ENCODE assay signal across 25 cellular contexts in genomic region chr19:51882518-51882917, GRCh38. TPM values are rescaled to one million over a fixed set of nuclear protein-coding genes. Genes with fewer than 3 reads are reported as not detected.
DNase-seq lines count a peak whose midpoint lies in the region; ATAC-seq, FAIRE-seq and TF ChIP-seq lines count a peak whose summit lies in the region.
"Had no signal": no experiment of that assay in that cellular context is flagged by ENCODE, and none has a peak within 500 bp of the region (broad histone marks: within the 10 kb centered on the region; RNA-seq: fewer than 3 reads in every experiment).

No MANE protein-coding gene starts in this region.

- H3K4me1 Mint-ChIP-seq in WTC11, result peaks cover 11% of the 10 kb centered on the region; the same call in 1 of the 2 replicates

- TF ChIP-seq EP300 in K562 (IDR thresholded peaks at IDR 0.05; ENCODE audit: low read length), result no peak

- FAIRE-seq in K562 (lab: Jason Lieb, UNC), result no peak
- FAIRE-seq: A204.1, GM12878, GM12892, GM18507 had no signal

- H3K27ac Mint-ChIP-seq in WTC11, result no peak overlapping the region
- H3K27ac Mint-ChIP-seq: CD14-positive monocyte; CD4-positive, alpha-beta memory T cell; CD4-positive, CD25-positive, alpha-beta regulatory T cell; CD8-positive, alpha-beta memory T cell had no signal

- ATAC-seq in WTC11 (no peak), K562 (no peak), HG03442 (IDR thresholded peaks at IDR 0.05; ENCODE audit: unreplicated experiment) (no peak), GM19467 (IDR thresholded peaks at IDR 0.05; ENCODE audit: unreplicated experiment) (no peak)
- ATAC-seq: GM12878 had no signal

- TF ChIP-seq RAD21 in K562 (CRISPR knock-in tag; conservative IDR thresholded peaks at IDR 0.05 in 1 of 2, IDR thresholded peaks at IDR 0.05 in 1 of 2), result no peak

- TF ChIP-seq POLR2A in K562 (conservative IDR thresholded peaks at IDR 0.05), result no peak

- peaks cover 44% of the 10 kb centered on the region for H3K9me3 Mint-ChIP-seq in WTC11

- H3K9me3 ChIP-seq in K562 (replicated peaks; ENCODE audit: control insufficient read depth, insufficient read depth, low read depth, low read length), result peaks cover 19% of the 10 kb centered on the region
- H3K9me3 ChIP-seq: BE2C had no signal

- no peaks in the 10 kb centered on the region for H4K20me1 ChIP-seq in K562 (replicated peaks; ENCODE audit: control insufficient read depth, insufficient read depth, low read length)
- H4K20me1 ChIP-seq: BLaER1 had no signal

- peaks cover 25% of the 10 kb centered on the region for H3K36me3 ChIP-seq in K562 (ENCODE audit: control insufficient read depth, insufficient read depth, low read length)

- in situ Hi-C loops in K562 (cut with MboI), result no loop called here

- H3K4me3 Mint-ChIP-seq in WTC11, result no peak overlapping the region
- H3K4me3 Mint-ChIP-seq: CD14-positive monocyte; CD4-positive, CD25-positive, alpha-beta regulatory T cell had no signal

- H3K4me3 ChIP-seq in K562, result no peak overlapping the region
- H3K4me3 ChIP-seq: BLaER1, GM12878 had no signal

- H3K36me3 Mint-ChIP-seq in WTC11, result peaks cover 94% of the 10 kb centered on the region

- H2AFZ ChIP-seq in K562 (ENCODE audit: low read depth, low read length), result no peak overlapping the region

- TF ChIP-seq CTCF in WTC11 (IDR thresholded peaks at IDR 0.05) (no peak), K562 (IDR thresholded peaks at IDR 0.05 in 2 of 3, conservative IDR thresholded peaks at IDR 0.05 in 1 of 3; ENCODE audit: insufficient read depth in 2 of 3, low read depth in 1 of 3, low read length in 3 of 3) (no peak)

- intact Hi-C loops in K562 (cut with micrococcal nuclease), result no loop called here

- POLR2A ChIA-PET in WTC11 (lab: Charles Lee) (no interaction called here), K562 (lab: Yijun Ruan, JAX) (no interaction called here)

- DNase-seq in WTC11 (ENCODE audit: low spot score) (no peak), K562 (ENCODE audit: extremely low read depth in 1 of 4, low spot score in 3 of 4) (no peak)
- DNase-seq: 8988T; ACHN; BE2C; C1 segment of cervical spinal cord; CD4-positive, alpha-beta memory T cell; CD4-positive, CD25-positive, alpha-beta regulatory T cell; CD8-positive, alpha-beta memory T cell; COR-L47; DMS 273 treated with DMSO at 0.1 percent for 48 hours; DMS153; DMS53; DMS79; DND-41; EL; GDM1 had no signal

- H3K27ac ChIP-seq in K562 (ENCODE audit: extremely low read depth, low read depth, low read length), result no peak overlapping the region
- H3K27ac ChIP-seq: BLaER1 had no signal

- H3K4me2 ChIP-seq in K562 (ENCODE audit: insufficient read depth, low read length), result no peak overlapping the region
- H3K4me2 ChIP-seq: BLaER1 had no signal

- 85% methylated on average over 3 of the region's 3 CpGs for WGBS in K562 (ENCODE audit: insufficient coverage, low coverage, missing lambda C conversion rate)

- H3K27me3 ChIP-seq in K562 (ENCODE audit: control insufficient read depth in 2 of 2, insufficient read depth in 2 of 2, low read length in 2 of 2), result no peaks in the 10 kb centered on the region
- H3K27me3 ChIP-seq: BE2C, BLaER1 had no signal

- H3K27me3 Mint-ChIP-seq in WTC11 (ENCODE audit: low read depth), result no peaks in the 10 kb centered on the region
- H3K27me3 Mint-ChIP-seq: CD4-positive, alpha-beta memory T cell; CD4-positive, CD25-positive, alpha-beta regulatory T cell; CD8-positive, alpha-beta memory T cell had no signal

- no peaks in the 10 kb centered on the region for H3K9me1 ChIP-seq in K562 (ENCODE audit: control insufficient read depth, insufficient read depth, low read length)

- CTCF ChIA-PET in WTC11 (lab: Charles Lee) (no interaction called here), K562 (lab: Yijun Ruan, JAX; ENCODE audit: low intra/inter-chr PET ratio) (interaction anchor here (0.6 kb wide), 1 partner anchor 15 kb away, joined by 4 read pairs; no protein-coding TSS in a partner anchor)

- no peaks in the 10 kb centered on the region; the same call in 2 of the 3 replicates for H3K79me2 ChIP-seq in K562 (ENCODE audit: control insufficient read depth, insufficient read depth, low read length)

- H3K4me1 ChIP-seq in K562 (replicated peaks in 1 of 2; ENCODE audit: control insufficient read depth in 2 of 2, insufficient read depth in 2 of 2, low read length in 2 of 2), result peaks cover 0 to 1% of the 10 kb centered on the region in 2 experiments; a peak in 1 of 5 replicates
- H3K4me1 ChIP-seq: BE2C, BLaER1 had no signal

- H3K9ac ChIP-seq in K562 (ENCODE audit: insufficient read depth in 1 of 2, low read depth in 2 of 2, low read length in 2 of 2), result no peak overlapping the region
- H3K9ac ChIP-seq: BLaER1 had no signal

- BruUV-seq in K562 (replicated peaks; lab: Mats Ljungman, UMichigan), result no TSS peak

RNA-seq across cellular contexts. Expression of gene ZNF577, which starts 5.2 kb away (rescaled TPM):
- 41.0 to 45.2 TPM (median 41.5 TPM) in 3 replicates for total RNA-seq in WTC11 (2021)
- total RNA-seq in K562 (2011; cell fraction: chromatin; rRNA removed; ENCODE audit: low replicate concordance), result 47.4 and 101 TPM in 2 replicates
- total RNA-seq in K562 (2011; cell fraction: nucleolus; rRNA removed), result 26.7 and 28.6 TPM in 2 replicates
- total RNA-seq in K562 (2011; cell fraction: nucleoplasm; rRNA removed), result 60.1 and 68.1 TPM in 2 replicates
- total RNA-seq in K562 (2014; rRNA removed), result 4.2 and 7.8 TPM in 2 replicates
- 8.9 and 9.9 TPM in 2 replicates for total RNA-seq in K562 (2014; rRNA removed; fragmentation: Illumina TruSeq; extraction: Trizol)
- 9.0 and 9.4 TPM in 2 replicates for total RNA-seq in K562 (2015; rRNA removed; fragmentation: Illumina TruSeq; extraction: Trizol)
- total RNA-seq in K562 (2021), result 5.6 and 6.4 TPM in 2 replicates
- polyA plus RNA-seq in K562 (2011; rRNA removed), result 11.2 and 12.7 TPM in 2 replicates
- polyA plus RNA-seq in K562 (2011; cell fraction: cytosol; rRNA removed), result 2.5 and 6.4 TPM in 2 replicates
- 38.5 and 43.0 TPM in 2 replicates for polyA plus RNA-seq in K562 (2011; cell fraction: nucleus; rRNA removed)
- polyA plus RNA-seq in K562 (2012), result 2.9 and 4.1 TPM in 2 replicates
- 7.5 and 9.1 TPM in 2 replicates for polyA plus RNA-seq in K562 (2014; fragmentation: Illumina TruSeq; extraction: Trizol)
- 1 to 10 TPM; 1.3 to 3.5 TPM for polyA plus RNA-seq in K562 (2014; fragmentation: Nextera tagmentation; extraction: Ambion mirVana)
- polyA plus RNA-seq in K562 (2014; rRNA removed), result 7.0 and 7.6 TPM in 2 replicates
- polyA minus RNA-seq in K562 (2011; rRNA and poly(A)+ RNA removed), result 30.2 and 33.7 TPM in 2 replicates
- polyA minus RNA-seq in K562 (2011; cell fraction: cytosol; rRNA and poly(A)+ RNA removed), result 4.0 and 5.4 TPM in 2 replicates
- polyA minus RNA-seq in K562 (2011; cell fraction: nucleus; rRNA and poly(A)+ RNA removed), result 22.5 and 27.5 TPM in 2 replicates

RNA-seq across cellular contexts. Expression of gene ZNF649, which starts 22.3 kb away (rescaled TPM):
- total RNA-seq in WTC11 (2021), result 55.6 to 64.7 TPM (median 56.0 TPM) in 3 replicates
- 43.6 and 88.5 TPM in 2 replicates for total RNA-seq in K562 (2011; cell fraction: chromatin; rRNA removed; ENCODE audit: low replicate concordance)
- total RNA-seq in K562 (2011; cell fraction: nucleolus; rRNA removed), result 34.0 and 34.2 TPM in 2 replicates
- total RNA-seq in K562 (2011; cell fraction: nucleoplasm; rRNA removed), result 44.3 and 48.2 TPM in 2 replicates
- total RNA-seq in K562 (2014; rRNA removed), result 7.4 and 9.9 TPM in 2 replicates
- 13.6 and 14.9 TPM in 2 replicates for total RNA-seq in K562 (2014; rRNA removed; fragmentation: Illumina TruSeq; extraction: Trizol)
- total RNA-seq in K562 (2015; rRNA removed; fragmentation: Illumina TruSeq; extraction: Trizol), result 10.2 and 10.6 TPM in 2 replicates
- total RNA-seq in K562 (2021), result 8.3 and 9.0 TPM in 2 replicates
- 6.8 and 8.4 TPM in 2 replicates for polyA plus RNA-seq in K562 (2011; rRNA removed)
- polyA plus RNA-seq in K562 (2011; cell fraction: cytosol; rRNA removed), result 1.5 and 2.1 TPM in 2 replicates
- polyA plus RNA-seq in K562 (2011; cell fraction: nucleus; rRNA removed), result 17.2 and 17.4 TPM in 2 replicates
- polyA plus RNA-seq in K562 (2012), result 4.4 and 5.4 TPM in 2 replicates
- 5.9 and 6.7 TPM in 2 replicates for polyA plus RNA-seq in K562 (2014; fragmentation: Illumina TruSeq; extraction: Trizol)
- polyA plus RNA-seq in K562 (2014; fragmentation: Nextera tagmentation; extraction: Ambion mirVana), result 1 to 10 TPM; 1.4 to 2.7 TPM
- polyA plus RNA-seq in K562 (2014; rRNA removed), result 5.0 and 7.3 TPM in 2 replicates
- 32.3 and 32.7 TPM in 2 replicates for polyA minus RNA-seq in K562 (2011; rRNA and poly(A)+ RNA removed)
- polyA minus RNA-seq in K562 (2011; cell fraction: cytosol; rRNA and poly(A)+ RNA removed), result 2.6 and 5.1 TPM in 2 replicates
- polyA minus RNA-seq in K562 (2011; cell fraction: nucleus; rRNA and poly(A)+ RNA removed), result 25.4 and 38.3 TPM in 2 replicates

RNA-seq across cellular contexts. Expression of gene ZNF613, which starts 44.8 kb away (rescaled TPM):
- total RNA-seq in WTC11 (2021) (11.5 to 16.5 TPM (median 13.7 TPM) in 3 replicates), K562 (2014; rRNA removed) (2.4 and 2.8 TPM in 2 replicates), K562 (2014; rRNA removed; fragmentation: Illumina TruSeq; extraction: Trizol) (4.4 and 5.3 TPM in 2 replicates), K562 (2015; rRNA removed; fragmentation: Illumina TruSeq; extraction: Trizol) (2.8 and 3.7 TPM in 2 replicates), K562 (2021) (1.7 and 2.4 TPM in 2 replicates)
- 6.8 and 8.0 TPM in 2 replicates for total RNA-seq in K562 (2011; cell fraction: chromatin; rRNA removed; ENCODE audit: low replicate concordance)
- total RNA-seq in K562 (2011; cell fraction: nucleolus; rRNA removed), result 3.9 and 4.3 TPM in 2 replicates
- total RNA-seq in K562 (2011; cell fraction: nucleoplasm; rRNA removed), result 4.8 and 5.1 TPM in 2 replicates
- polyA plus RNA-seq in K562 (2011; rRNA removed) (1.8 and 2.7 TPM in 2 replicates), K562 (2014; fragmentation: Illumina TruSeq; extraction: Trizol) (2.4 and 2.7 TPM in 2 replicates), K562 (2014; fragmentation: Nextera tagmentation; extraction: Ambion mirVana) (1 to 10 TPM; 2.3 to 4.5 TPM), K562 (2014; rRNA removed) (2.1 and 2.3 TPM in 2 replicates)
- 1.3 and 1.7 TPM in 2 replicates for polyA plus RNA-seq in K562 (2011; cell fraction: cytosol; rRNA removed)
- polyA plus RNA-seq in K562 (2011; cell fraction: nucleus; rRNA removed), result 1.6 and 1.7 TPM in 2 replicates
- polyA plus RNA-seq in K562 (2012), result 2.4 and 2.5 TPM in 2 replicates
- polyA minus RNA-seq in K562 (2011; rRNA and poly(A)+ RNA removed), result 7.2 and 7.4 TPM in 2 replicates
- 1.4 and 4.5 TPM in 2 replicates for polyA minus RNA-seq in K562 (2011; cell fraction: cytosol; rRNA and poly(A)+ RNA removed)
- polyA minus RNA-seq in K562 (2011; cell fraction: nucleus; rRNA and poly(A)+ RNA removed), result 2.6 and 7.3 TPM in 2 replicates

Comparison
In these comparisons a context has a peak if more than half of its experiments do, and no peak if none do; other contexts are left out.
1. Of the 49 proteins assayed by ChIP-seq in both K562 and WTC11: peak only in K562: none; only in WTC11: none; in both: ZNF121; in neither: 48.